ENCODE assay signal across 34 cellular contexts in the genomic region with DNA sequence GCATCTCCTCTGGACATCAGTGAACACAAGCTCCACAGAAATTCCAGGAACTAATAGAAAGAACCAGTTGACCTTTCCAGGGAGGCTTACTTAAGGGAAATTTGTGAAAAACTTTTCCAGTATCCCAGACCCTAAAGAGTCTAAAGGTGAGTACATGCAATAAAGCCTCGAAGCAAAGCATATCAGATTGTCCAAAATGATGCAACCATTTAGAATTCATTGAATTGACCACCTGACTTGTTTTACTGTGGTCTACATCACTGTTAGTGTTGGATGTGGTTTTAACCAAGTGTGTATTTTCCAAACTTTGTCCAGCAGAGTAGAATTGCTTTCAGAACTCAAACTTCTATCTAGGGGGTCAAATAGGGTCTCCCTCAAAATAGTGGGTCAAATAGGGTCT.
"Had no signal": no experiment of that assay in that cellular context is flagged by ENCODE, and none has a peak within 500 bp of the region (broad histone marks: within the 10 kb centered on the region; RNA-seq: fewer than 3 reads in every experiment).

No MANE protein-coding gene starts in this region.

- H3K36me3 ChIP-seq: adrenal gland, ascending aorta, brain microvascular endothelial cell, breast epithelium, cardiac muscle cell had no signal

- H3K27ac ChIP-seq: adrenal gland, ascending aorta, body of pancreas, brain microvascular endothelial cell, breast epithelium, cardiac muscle cell had no signal

- H3K4me1 ChIP-seq: adrenal gland, ascending aorta, body of pancreas, breast epithelium had no signal

- ATAC-seq: activated naive CD4-positive, alpha-beta T cell treated with anti-CD3 and anti-CD28 coated beads, Interleukin-2, amount 50 U/mL, for 72 hours; activated naive CD8-positive, alpha-beta T cell treated with anti-CD3 and anti-CD28 coated beads, Interleukin-2, amount 50 U/mL, for 24 hours; activated T-cell treated with anti-CD3 and anti-CD28 coated beads, Interleukin-2, amount 50 U/mL, for 4 hours; activated T-cell treated with anti-CD3 and anti-CD28 coated beads, Interleukin-2, amount 50 U/mL, for 72 hours; activated T-helper 17 cell treated with anti-CD3 and anti-CD28 coated beads, Interleukin-2, amount 50 U/mL, for 72 hours; body of pancreas had no signal

- FAIRE-seq: astrocyte, bronchial epithelial cell had no signal

- H3K4me3 ChIP-seq: adrenal gland, ascending aorta, body of pancreas, breast epithelium, cardiac muscle cell had no signal

- DNase-seq: activated effector memory CD4-positive, alpha-beta T cell treated with anti-CD3 and anti-CD28 coated beads, Interleukin-2, amount 50 U/mL, for 16 hours; activated effector memory CD4-positive, alpha-beta T cell treated with Interleukin-2 at 50 U/mL for 16 hours; activated gamma-delta T cell; activated gamma-delta T cell treated with Interleukin-2 at 50 U/mL for 16 hours; activated naive CD4-positive, alpha-beta T cell; activated naive CD4-positive, alpha-beta T cell treated with anti-CD3 and anti-CD28 coated beads for 36 hours; activated naive CD4-positive, alpha-beta T cell treated with anti-CD3 and anti-CD28 coated beads, Interleukin-2, amount 10 ng/mL, durations not matched to agents 7 days and 5 days; activated naive CD4-positive, alpha-beta T cell treated with anti-CD3 and anti-CD28 coated beads, Interleukin-2, amount 50 U/mL, for 16 hours; activated naive CD4-positive, alpha-beta T cell treated with Interleukin-2 at 50 U/mL for 16 hours; activated naive CD8-positive, alpha-beta T cell treated with anti-CD3 and anti-CD28 coated beads for 36 hours; activated naive CD8-positive, alpha-beta T cell treated with anti-CD3 and anti-CD28 coated beads, Interleukin-2, amount 10 ng/mL, durations not matched to agents 7 days and 5 days; activated naive CD8-positive, alpha-beta T cell treated with anti-CD3 and anti-CD28 coated beads, Interleukin-2, amount 50 U/mL, for 24 hours; activated T-cell treated with anti-CD3 and anti-CD28 coated beads, Interleukin-2, amount 50 U/mL, for 1 hour; activated T-cell treated with anti-CD3 and anti-CD28 coated beads, Interleukin-2, amount 50 U/mL, for 24 hours; activated T-cell treated with anti-CD3 and anti-CD28 coated beads, Interleukin-2, amount 50 U/mL, for 4 hours; activated T-cell treated with anti-CD3 and anti-CD28 coated beads, Interleukin-2, amount 50 U/mL, for 48 hours; activated T-cell treated with anti-CD3 and anti-CD28 coated beads, Interleukin-2, amount 50 U/mL, for 72 hours; adrenal gland; amniotic stem cell; amygdala; anterior cingulate cortex; aorta; body of pancreas; brain microvascular endothelial cell; caudate nucleus; central memory CD4-positive, alpha-beta T cell; cerebellar nuclear complex had no signal

- H3K9me3 ChIP-seq: adrenal gland, ascending aorta, body of pancreas, breast epithelium had no signal

- H3K27me3 ChIP-seq: adrenal gland, ascending aorta, body of pancreas, brain microvascular endothelial cell, breast epithelium, cardiac muscle cell had no signal
